In genomic region chr19:11987405-11988231, GRCh38 we compare ENCODE assay signal across 8 cellular contexts. TPM values are rescaled to one million over a fixed set of nuclear protein-coding genes. Genes with fewer than 3 reads are reported as not detected.
DNase-seq lines count a peak whose midpoint lies in the region; ATAC-seq and TF ChIP-seq lines count a peak whose summit lies in the region.

No MANE protein-coding gene starts in this region.

- H3K27me3 ChIP-seq in Panc1 (ENCODE audit: control insufficient read depth, insufficient read depth, low read length) = no peaks in the 10 kb centered on the region

- H3K27ac ChIP-seq in Panc1 (ENCODE audit: low read length) = peak overlapping the region; percentile 87

- in situ Hi-C loops in Panc1 (cut with HindIII; ENCODE audit: low pct_unique_long_range_greater_than_20kb, low sequenced_read_pairs) = no loop called here

- no peaks in the 10 kb centered on the region for H3K27me3 Mint-ChIP-seq in natural killer cell (ENCODE audit: low read depth in 2 of 2)
- H3K27me3 Mint-ChIP-seq in stimulated activated naive B cell treated with anti-CD40 and anti-IgM and Interleukin-4, amounts not matched to agents 10 μg/mL and 1 μg/mL and 100 μg/mL, for 72 hours = no peaks in the 10 kb centered on the region

- POLR2A ChIA-PET in Panc1 (lab: Charles Lee) = interaction anchor here (0.5 to 0.6 kb wide), 3 partner anchors 28 to 84 kb away, joined by 5 to 11 read pairs (median 10); no protein-coding TSS in a partner anchor

- DNase-seq in COLO668 (lab: John Stamatoyannopoulos, UW; ENCODE audit: unreplicated experiment) = peak; percentile 97
- no peak for DNase-seq in Panc1 (ENCODE audit: low read depth, low spot score)
- peak; percentile 78 for DNase-seq in activated T-helper 1 cell treated with Interleukin-2 at 50 U/mL for 16 hours (ENCODE audit: low read depth)
- peak; percentile 86 for DNase-seq in fibroblast of peridontal ligament (ENCODE audit: extremely low read depth)
- DNase-seq in natural killer cell = peak; percentile 88
- DNase-seq in stimulated activated naive B cell treated with anti-CD40 and anti-IgM and Interleukin-4, amounts not matched to agents 10 μg/mL and 1 μg/mL and 100 μg/mL, for 72 hours = peak; percentile 89

- peaks cover 34 to 36% of the 10 kb centered on the region in 2 donors for H3K4me1 Mint-ChIP-seq in natural killer cell
- peaks cover 16 to 37% of the 10 kb centered on the region in 2 donors for H3K4me1 Mint-ChIP-seq in stimulated activated naive B cell treated with anti-CD40 and anti-IgM and Interleukin-4, amounts not matched to agents 10 μg/mL and 1 μg/mL and 100 μg/mL, for 72 hours

- no peaks in the 10 kb centered on the region for H3K9me3 Mint-ChIP-seq in natural killer cell
- H3K9me3 Mint-ChIP-seq in stimulated activated naive B cell treated with anti-CD40 and anti-IgM and Interleukin-4, amounts not matched to agents 10 μg/mL and 1 μg/mL and 100 μg/mL, for 72 hours = peaks cover 0 to 1% of the 10 kb centered on the region in 2 donors

- no peak; the same call in 1 of the 2 replicates for TF ChIP-seq RAD21 in Ishikawa (IDR thresholded peaks at IDR 0.05; ENCODE audit: low read depth)

- H3K36me3 Mint-ChIP-seq in natural killer cell = no peaks in the 10 kb centered on the region
- peaks cover 5 to 13% of the 10 kb centered on the region in 2 donors for H3K36me3 Mint-ChIP-seq in stimulated activated naive B cell treated with anti-CD40 and anti-IgM and Interleukin-4, amounts not matched to agents 10 μg/mL and 1 μg/mL and 100 μg/mL, for 72 hours

- H3K4me1 ChIP-seq in Panc1 (ENCODE audit: control insufficient read depth, insufficient read depth, low read length) = no peaks in the 10 kb centered on the region

- peak overlapping the region; percentile 89 to 90 for H3K4me3 ChIP-seq in Panc1 (ENCODE audit: low read depth in 2 of 2, low read length in 2 of 2)

- peak; percentile 76 for ATAC-seq in GM21390 (IDR thresholded peaks at IDR 0.05; ENCODE audit: unreplicated experiment)
- ATAC-seq in Panc1 = peak; percentile 99
- peak; percentile 93 to 96 (median 93) for ATAC-seq in natural killer cell
- peak; percentile 95 to 96 for ATAC-seq in stimulated activated naive B cell treated with anti-CD40 and anti-IgM and Interleukin-4, amounts not matched to agents 10 μg/mL and 1 μg/mL and 100 μg/mL, for 72 hours (replicated peaks)

- no peak for TF ChIP-seq CTCF in Panc1 (IDR thresholded peaks at IDR 0.05)
- no peak for TF ChIP-seq CTCF in natural killer cell (IDR thresholded peaks at IDR 0.05)

- BruUV-seq in Panc1 (replicated peaks; lab: Mats Ljungman, UMichigan) = TSS peak; percentile 84

- peak overlapping the region; percentile 97 for H3K4me3 Mint-ChIP-seq in natural killer cell
- H3K4me3 Mint-ChIP-seq in stimulated activated naive B cell treated with anti-CD40 and anti-IgM and Interleukin-4, amounts not matched to agents 10 μg/mL and 1 μg/mL and 100 μg/mL, for 72 hours = peak overlapping the region; percentile 98 to 100

- CTCF ChIA-PET in Panc1 (lab: Charles Lee) = interaction anchor here (2.3 kb wide), 1 partner anchor 64 kb away, joined by 10 read pairs; no protein-coding TSS in a partner anchor

- intact Hi-C loops in Panc1 (cut with micrococcal nuclease; ENCODE audit: unreplicated experiment) (loop anchor here (5.0 to 10.0 kb wide), 2 partner anchors 63 to 190 kb away; partner anchors contain the start of genes ZNF491 and ZNF700), natural killer cell (cut with micrococcal nuclease) (loop anchor here (1.0 to 2.0 kb wide), 4 partner anchors 23 to 191 kb away; no protein-coding TSS in a partner anchor)

- H3K9me3 ChIP-seq in Panc1 (ENCODE audit: control insufficient read depth, insufficient read depth, low read depth, low read length) = peaks cover 2% of the 10 kb centered on the region; the same call in 1 of the 2 replicates

- H3K36me3 ChIP-seq in Panc1 (ENCODE audit: control insufficient read depth, insufficient read depth, low read length) = no peaks in the 10 kb centered on the region; the same call in 1 of the 2 replicates

- H3K27ac Mint-ChIP-seq in natural killer cell = peak overlapping the region; percentile 94 to 95
- H3K27ac Mint-ChIP-seq in stimulated activated naive B cell treated with anti-CD40 and anti-IgM and Interleukin-4, amounts not matched to agents 10 μg/mL and 1 μg/mL and 100 μg/mL, for 72 hours = peak overlapping the region; percentile 99

- TF ChIP-seq EP300 in Ishikawa (IDR thresholded peaks at IDR 0.05; ENCODE audit: borderline replicate concordance) = no peak

TF ChIP-seq in Ishikawa, 13 proteins besides CTCF, POLR2A, EP300 and RAD21:
- no peak for TF ChIP-seq EGR1 (IDR thresholded peaks at IDR 0.05)
- TF ChIP-seq CREB1 (IDR thresholded peaks at IDR 0.05; ENCODE audit: low read depth) = no peak
- TF ChIP-seq TEAD4 (IDR thresholded peaks at IDR 0.05) = no peak
- no peak for TF ChIP-seq REST (IDR thresholded peaks at IDR 0.05; ENCODE audit: low read depth)
- 0 out of 2 replicates have a peak, but pooled peaks have one; percentile 9 for TF ChIP-seq MAX (IDR thresholded peaks at IDR 0.05)
- TF ChIP-seq TCF12 (IDR thresholded peaks at IDR 0.05; ENCODE audit: low read depth) = no peak
- no peak; the same call in 1 of the 2 replicates for TF ChIP-seq ZBTB7A (IDR thresholded peaks at IDR 0.05; ENCODE audit: low read depth)
- TF ChIP-seq TAF1 (IDR thresholded peaks at IDR 0.05; ENCODE audit: low read depth) = peak; percentile 59; the same call in 1 of the 2 replicates
- peak; percentile 15; the same call in 1 of the 2 replicates for TF ChIP-seq YY1 (IDR thresholded peaks at IDR 0.05; ENCODE audit: low read depth)
- TF ChIP-seq FOXM1 (IDR thresholded peaks at IDR 0.05; ENCODE audit: borderline replicate concordance, low read depth) = no peak
- TF ChIP-seq USF1 (IDR thresholded peaks at IDR 0.05) = no peak

RNA-seq across cellular contexts. Expression of gene ZNF763, which starts 22.8 kb away (rescaled TPM):
- 0.39 TPM for total RNA-seq in Panc1 (2021; ENCODE audit: unreplicated experiment)
- 0.34 TPM for polyA plus RNA-seq in Panc1 (2012; ENCODE audit: insufficient read length)
- total RNA-seq in natural killer cell = 1 to 10 TPM; 4.8 to 7.7 (median 5.8) TPM

RNA-seq across cellular contexts. Expression of gene ZNF433, which starts 47.9 kb away (rescaled TPM):
- 4.7 TPM for total RNA-seq in Panc1 (2021; ENCODE audit: unreplicated experiment)
- 2.6 TPM for polyA plus RNA-seq in Panc1 (2012; ENCODE audit: insufficient read length)
- total RNA-seq in natural killer cell = 1 to 10 TPM; 3.4 to 9.0 (median 3.9) TPM
